ENCODE assay signal across 6 cellular contexts in genomic region chr12:57765698-57766463, GRCh38. TPM values are rescaled to one million over a fixed set of nuclear protein-coding genes. Genes with fewer than 3 reads are reported as not detected.
DNase-seq lines count a peak whose midpoint lies in the region; ATAC-seq and TF ChIP-seq lines count a peak whose summit lies in the region.

No MANE protein-coding gene starts in this region.

- H3K9me3 ChIP-seq in breast epithelium (no peaks in the 10 kb centered on the region), ovary (no peaks in the 10 kb centered on the region)

- TF ChIP-seq EP300 in ovary (IDR thresholded peaks at IDR 0.05) = no peak

- peaks cover 0 to 25% of the 10 kb centered on the region in 2 donors for H3K27me3 ChIP-seq in breast epithelium
- H3K27me3 ChIP-seq in ovary = no peaks in the 10 kb centered on the region

- DNase-seq in HFF-Myc (ENCODE audit: extremely low read depth, low read depth) = no peak
- DNase-seq in breast epithelium (ENCODE audit: low spot score in 2 of 2) = no peak
- DNase-seq in ovary = no peak
- no peak for DNase-seq in DMS153 (lab: John Stamatoyannopoulos, UW)

- TF ChIP-seq POLR2A in breast epithelium (IDR thresholded peaks at IDR 0.05) (no peak), ovary (IDR thresholded peaks at IDR 0.05) (no peak)

- H3K27ac ChIP-seq in breast epithelium = no peak overlapping the region
- H3K27ac ChIP-seq in ovary = no peak overlapping the region

- TF ChIP-seq CTCF in HFF-Myc (IDR thresholded peaks at IDR 0.05; ENCODE audit: low read depth, low read length, missing control alignments) = no peak
- no peak for TF ChIP-seq CTCF in breast epithelium (IDR thresholded peaks at IDR 0.05)
- TF ChIP-seq CTCF in ovary (IDR thresholded peaks at IDR 0.05) = no peak

- H3K4me3 ChIP-seq in HFF-Myc (replicated peaks; ENCODE audit: low read depth, low read length) (peak overlapping the region; percentile 32), breast epithelium (peak overlapping the region in 2 of 3 donors; percentile 56 to 63), ovary (peak overlapping the region; percentile 2)

- no peaks in the 10 kb centered on the region for H3K36me3 ChIP-seq in breast epithelium
- no peaks in the 10 kb centered on the region for H3K36me3 ChIP-seq in ovary

- ATAC-seq in GM18511 (IDR thresholded peaks at IDR 0.05; ENCODE audit: unreplicated experiment) = no peak
- no peak for ATAC-seq in HG03442 (IDR thresholded peaks at IDR 0.05; ENCODE audit: unreplicated experiment)

- intact Hi-C loops in breast epithelium (cut with DNase I; ENCODE audit: low total_unique reads) = no loop called here
- intact Hi-C loops in ovary (cut with DNase I) = no loop called here

- H3K4me1 ChIP-seq in breast epithelium = peaks cover 0 to 8% of the 10 kb centered on the region in 2 donors
- H3K4me1 ChIP-seq in ovary (ENCODE audit: insufficient read depth) = peaks cover 12% of the 10 kb centered on the region

- WGBS in ovary, 3 donors = 2 to 4% (median 2%) methylated on average over 20 to 40 of the region's 40 CpGs

RNA-seq across cellular contexts. Expression of gene CYP27B1, which starts 1.0 kb away (rescaled TPM):
- total RNA-seq in breast epithelium = 1 to 10 TPM in 1 of 3 donors, under 1 TPM in 2; 0.33 to 2.2 (median 0.48) TPM
- 1 to 10 TPM in 4 of 7 donors, under 1 TPM in 3; 0.12 to 2.5 (median 1.0) TPM for total RNA-seq in ovary
- polyA plus RNA-seq in ovary = under 1 TPM; 0.18 to 0.30 TPM

RNA-seq across cellular contexts. Expression of gene METTL1, which starts 6.0 kb away (rescaled TPM):
- total RNA-seq in breast epithelium = 10 to 100 TPM in 1 of 3 donors, 1 to 10 TPM in 2; 4.8 to 12.6 (median 8.2) TPM
- total RNA-seq in ovary = 10 to 100 TPM in 6 of 7 donors, 1 to 10 TPM in 1; 5.7 to 48.6 (median 26.4) TPM
- polyA plus RNA-seq in ovary = 10 to 100 TPM; 10.6 to 29.3 TPM

RNA-seq across cellular contexts. Expression of gene EEF1AKMT3, which starts 6.5 kb away (rescaled TPM):
- total RNA-seq in breast epithelium = 10 to 100 TPM; 15.7 to 18.1 (median 16.5) TPM
- 10 to 100 TPM; 11.0 to 18.0 (median 15.2) TPM for total RNA-seq in ovary
- polyA plus RNA-seq in ovary = 10 to 100 TPM; 10.4 to 15.0 TPM

RNA-seq across cellular contexts. Expression of gene MARCHF9, which starts 11.0 kb away (rescaled TPM):
- total RNA-seq in breast epithelium (1 to 10 TPM; 6.9 to 9.8 (median 7.5) TPM), ovary (10 to 100 TPM in 1 of 7 donors, 1 to 10 TPM in 6; 5.0 to 15.2 (median 7.7) TPM)
- polyA plus RNA-seq in ovary = 1 to 10 TPM; 5.0 to 7.9 TPM

RNA-seq across cellular contexts. Expression of gene CDK4, which starts 13.8 kb away (rescaled TPM):
- total RNA-seq in breast epithelium (100 to 1,000 TPM; 105 to 136 (median 109) TPM), ovary (100 to 1,000 TPM; 111 to 175 (median 122) TPM)
- polyA plus RNA-seq in ovary = 100 to 1,000 TPM in 1 of 2 donors, 10 to 100 TPM in 1; 82.7 to 127 TPM

Comparison
In these comparisons a context has a peak if more than half of its experiments do, and no peak if none do; other contexts are left out.
1. H3K4me3 ChIP-seq: peak in every context shown above with its lines; median percentile 60 in breast epithelium; 32 in HFF-Myc; 2 in ovary.